Comparison of ENCODE assay signal across 1 cellular context in the genomic region with DNA sequence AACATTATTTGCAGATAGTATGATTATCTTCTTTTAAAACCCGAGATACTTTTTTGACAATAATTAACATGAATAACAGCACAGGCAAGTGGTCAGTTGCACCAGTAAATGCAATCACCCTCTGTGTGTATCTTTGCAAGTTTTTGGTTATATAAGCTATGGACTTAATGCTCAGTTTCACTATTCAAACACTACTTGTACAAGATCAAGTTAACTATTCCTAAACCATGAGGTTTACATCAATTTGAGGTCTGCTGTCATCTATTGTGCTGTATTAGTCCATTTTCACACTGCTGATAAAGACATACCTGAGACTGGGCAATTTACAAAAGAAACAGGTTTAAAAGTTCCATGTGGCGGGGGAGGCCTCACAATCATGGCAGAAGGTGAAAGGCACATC.
TF ChIP-seq lines count a peak whose summit lies in the region.

No MANE protein-coding gene starts in this region.

TF ChIP-seq in HepG2, 621 proteins besides CTCF, POLR2A, EP300 and RAD21 (continued from another document):
- TF ChIP-seq ZBTB43 (CRISPR knock-in tag; conservative IDR thresholded peaks at IDR 0.05) (peak; percentile 53; the same call in 1 of the 2 replicates), NONO (IDR thresholded peaks at IDR 0.05) (no peak), NONO (CRISPR knock-in tag; conservative IDR thresholded peaks at IDR 0.05) (no peak)
